ENCODE assay signal across 26 cellular contexts in genomic region chr9:124877383-124877782, GRCh38. TPM values are rescaled to one million over a fixed set of nuclear protein-coding genes. Genes with fewer than 3 reads are reported as not detected.
"Had no signal": no experiment of that assay in that cellular context is flagged by ENCODE, and none has a peak within 500 bp of the region (broad histone marks: within the 10 kb centered on the region; RNA-seq: fewer than 3 reads in every experiment).

No MANE protein-coding gene starts in this region.

- H3K27ac ChIP-seq: body of pancreas, gastrocnemius medialis, left ventricle myocardium inferior, ovary, psoas muscle, stomach, testis had no signal

- H3K27me3 Mint-ChIP-seq: activated B cell treated with CpG ODN at 0.5 μM for 24 hours; activated naive CD8-positive, alpha-beta T cell treated with anti-CD3 and anti-CD28 coated beads, Interleukin-2, amount 10 ng/mL, durations not matched to agents 7 days and 5 days; type B pancreatic cell had no signal

- H3K4me3 Mint-ChIP-seq: activated B cell treated with CpG ODN at 0.5 μM for 24 hours; activated naive CD8-positive, alpha-beta T cell treated with anti-CD3 and anti-CD28 coated beads, Interleukin-2, amount 10 ng/mL, durations not matched to agents 7 days and 5 days; type B pancreatic cell had no signal

- H3K9me3 Mint-ChIP-seq: activated B cell treated with CpG ODN at 0.5 μM for 24 hours; activated naive CD8-positive, alpha-beta T cell treated with anti-CD3 and anti-CD28 coated beads, Interleukin-2, amount 10 ng/mL, durations not matched to agents 7 days and 5 days; activated T-helper 2 cell treated with anti-CD3 and anti-CD28 coated beads, Interferon-gamma antibody, Interleukin-2, Interleukin-4, amounts not matched to agents 10 μg/mL and 5 μg/mL and 100 μg/mL, durations not matched to agents 14 hours and 24 hours and 36 hours; type B pancreatic cell had no signal

- H3K9me3 ChIP-seq: body of pancreas, gastrocnemius medialis, left ventricle myocardium inferior, ovary, psoas muscle, SK-N-SH, stomach, testis had no signal

- H3K9me2 ChIP-seq: SK-N-SH had no signal

- H3K27ac Mint-ChIP-seq: activated B cell treated with CpG ODN at 0.5 μM for 24 hours, type B pancreatic cell had no signal

- H3K4me3 ChIP-seq: body of pancreas, gastrocnemius medialis, left ventricle myocardium inferior, ovary, psoas muscle, stomach, testis had no signal

- H3K27me3 ChIP-seq: body of pancreas, dorsolateral prefrontal cortex, gastrocnemius medialis, ovary, stomach, testis had no signal

- H3K9ac ChIP-seq: SK-N-SH had no signal

- DNase-seq: activated B cell treated with CpG ODN at 0.5 μM for 24 hours; activated CD4-positive, alpha-beta T cell treated with anti-CD3 and anti-CD28 coated beads for 48 hours; activated naive CD4-positive, alpha-beta T cell treated with Interleukin-2 at 50 U/mL for 16 hours; activated naive CD8-positive, alpha-beta T cell treated with anti-CD3 and anti-CD28 coated beads, Interleukin-2, amount 10 ng/mL, durations not matched to agents 7 days and 5 days; activated T-cell treated with anti-CD3 and anti-CD28 coated beads for 4 hours; body of pancreas; caudate nucleus; dorsolateral prefrontal cortex; erythroblast; gastrocnemius medialis; head of caudate nucleus; left ventricle myocardium inferior; mammary epithelial cell; ovary; psoas muscle; right cardiac atrium; SK-N-SH; stimulated activated CD4-positive, alpha-beta T cell treated with anti-CD3 and anti-CD28 coated beads, Interleukin-2, amount 100 ng/mL, for 24 hours; stomach; T-helper 9 cell; testis had no signal

- H3K36me3 ChIP-seq: ovary had no signal

- H3K4me2 ChIP-seq: SK-N-SH had no signal

- ATAC-seq: body of pancreas, gastrocnemius medialis, psoas muscle, right cardiac atrium had no signal

RNA-seq across cellular contexts. Expression of gene WDR38, which starts 24.1 kb away (rescaled TPM):
- total RNA-seq: activated B cell treated with CpG ODN at 0.5 μM for 24 hours; activated naive CD8-positive, alpha-beta T cell treated with anti-CD3 and anti-CD28 coated beads, Interleukin-2, amount 10 ng/mL, durations not matched to agents 7 days and 5 days; activated T-helper 2 cell treated with anti-CD3 and anti-CD28 coated beads, Interferon-gamma antibody, Interleukin-2, Interleukin-4, amounts not matched to agents 10 μg/mL and 5 μg/mL and 100 μg/mL, durations not matched to agents 14 hours and 24 hours and 36 hours; gastrocnemius medialis; kidney epithelial cell; left ventricle myocardium inferior; mammary epithelial cell; mononuclear cell; psoas muscle; right cardiac atrium; skeletal muscle tissue; stomach had no signal
- polyA plus RNA-seq: mammary epithelial cell, ovary, SK-N-SH, stomach had no signal
